In genomic region chr1:76723949-76724348, GRCh38 we compare ENCODE assay signal across 24 cellular contexts.
DNase-seq lines count a peak whose midpoint lies in the region; ATAC-seq and TF ChIP-seq lines count a peak whose summit lies in the region.
"Had no signal": no experiment of that assay in that cellular context is flagged by ENCODE, and none has a peak within 500 bp of the region (broad histone marks: within the 10 kb centered on the region; RNA-seq: fewer than 3 reads in every experiment).

No MANE protein-coding gene starts in this region.

- no peaks in the 10 kb centered on the region for H3K36me3 ChIP-seq in GM23338 (ENCODE audit: insufficient read depth)
- H3K36me3 ChIP-seq in NT2/D1 (ENCODE audit: insufficient read depth, insufficient read length, low read length), result no peaks in the 10 kb centered on the region
- no peaks in the 10 kb centered on the region for H3K36me3 ChIP-seq in neural cell (ENCODE audit: insufficient read depth, low read length)
- H3K36me3 ChIP-seq in smooth muscle cell (ENCODE audit: low read depth), result no peaks in the 10 kb centered on the region
- H3K36me3 ChIP-seq: BE2C, BLaER1 had no signal

- H3K9ac ChIP-seq in NT2/D1 (ENCODE audit: insufficient read length, low read depth), result no peak overlapping the region
- H3K9ac ChIP-seq in neural cell (ENCODE audit: low read length), result no peak overlapping the region
- H3K9ac ChIP-seq in smooth muscle cell (ENCODE audit: low read depth), result no peak overlapping the region
- H3K9ac ChIP-seq: BLaER1 had no signal

- ATAC-seq in GM23338 (peak; percentile 66), HG03439 (IDR thresholded peaks at IDR 0.05; ENCODE audit: unreplicated experiment) (no peak)
- ATAC-seq in activated T-helper 17 cell treated with anti-CD3 and anti-CD28 coated beads, Interleukin-2, amount 50 U/mL, for 72 hours (replicated peaks), result no peak

- H3K9me3 Mint-ChIP-seq in GM23338, result no peaks in the 10 kb centered on the region
- H3K9me3 Mint-ChIP-seq in activated T-helper 17 cell treated with anti-CD3 and anti-CD28 coated beads, Interleukin-2, amount 50 U/mL, for 72 hours, result no peaks in the 10 kb centered on the region
- H3K9me3 Mint-ChIP-seq: CD4-positive, alpha-beta memory T cell; CD8-positive, alpha-beta memory T cell had no signal

- H3K9me3 ChIP-seq in NT2/D1 (ENCODE audit: insufficient read depth, low read length) (no peaks in the 10 kb centered on the region), neural cell (ENCODE audit: low read length) (no peaks in the 10 kb centered on the region), smooth muscle cell (replicated peaks; ENCODE audit: low read depth) (no peaks in the 10 kb centered on the region)
- H3K9me3 ChIP-seq: BE2C, BLaER1 had no signal

- no peak overlapping the region for H3K4me3 Mint-ChIP-seq in GM23338
- H3K4me3 Mint-ChIP-seq in activated T-helper 17 cell treated with anti-CD3 and anti-CD28 coated beads, Interleukin-2, amount 50 U/mL, for 72 hours, result no peak overlapping the region
- H3K4me3 Mint-ChIP-seq: CD4-positive, alpha-beta memory T cell; CD4-positive, CD25-positive, alpha-beta regulatory T cell; CD8-positive, alpha-beta memory T cell had no signal

- peaks cover 16% of the 10 kb centered on the region for H3K4me1 Mint-ChIP-seq in GM23338
- H3K4me1 Mint-ChIP-seq in activated T-helper 17 cell treated with anti-CD3 and anti-CD28 coated beads, Interleukin-2, amount 50 U/mL, for 72 hours, result no peaks in the 10 kb centered on the region
- H3K4me1 Mint-ChIP-seq: CD14-positive monocyte; CD4-positive, alpha-beta memory T cell; CD4-positive, CD25-positive, alpha-beta regulatory T cell; CD8-positive, alpha-beta memory T cell had no signal

- H4K20me1 ChIP-seq in GM23338 (replicated peaks; ENCODE audit: insufficient read depth) (no peaks in the 10 kb centered on the region), neural cell (ENCODE audit: insufficient read depth) (no peaks in the 10 kb centered on the region), smooth muscle cell (ENCODE audit: low read depth) (no peaks in the 10 kb centered on the region)
- H4K20me1 ChIP-seq: BLaER1 had no signal

- no peak overlapping the region for H3K27ac Mint-ChIP-seq in GM23338
- H3K27ac Mint-ChIP-seq in activated T-helper 17 cell treated with anti-CD3 and anti-CD28 coated beads, Interleukin-2, amount 50 U/mL, for 72 hours, result no peak overlapping the region
- H3K27ac Mint-ChIP-seq: CD4-positive, CD25-positive, alpha-beta regulatory T cell; CD8-positive, alpha-beta memory T cell had no signal

- H3K4me1 ChIP-seq in GM23338 (ENCODE audit: insufficient read depth) (peaks cover 12% of the 10 kb centered on the region; the same call in 1 of the 2 replicates), NT2/D1 (ENCODE audit: insufficient read depth, insufficient read length) (no peaks in the 10 kb centered on the region), smooth muscle cell (ENCODE audit: low read depth) (no peaks in the 10 kb centered on the region)
- H3K4me1 ChIP-seq: BE2C, BLaER1 had no signal

- no peaks in the 10 kb centered on the region for H3K27me3 ChIP-seq in GM23338 (ENCODE audit: insufficient read depth)
- no peaks in the 10 kb centered on the region for H3K27me3 ChIP-seq in NT2/D1 (ENCODE audit: insufficient read depth, insufficient read length)
- H3K27me3 ChIP-seq in neural cell (ENCODE audit: insufficient read depth, low read depth, low read length), result no peaks in the 10 kb centered on the region
- H3K27me3 ChIP-seq in smooth muscle cell (ENCODE audit: low read depth), result no peaks in the 10 kb centered on the region
- H3K27me3 ChIP-seq: BE2C, BLaER1 had no signal

- H2AFZ ChIP-seq in GM23338 (no peak overlapping the region), neural cell (ENCODE audit: low read depth, low read length) (no peak overlapping the region), smooth muscle cell (ENCODE audit: low read depth) (peak overlapping the region; percentile 27)

- H3K27me3 Mint-ChIP-seq in GM23338 (ENCODE audit: insufficient read depth, low read depth, poor library complexity), result no peaks in the 10 kb centered on the region
- no peaks in the 10 kb centered on the region for H3K27me3 Mint-ChIP-seq in activated T-helper 17 cell treated with anti-CD3 and anti-CD28 coated beads, Interleukin-2, amount 50 U/mL, for 72 hours
- H3K27me3 Mint-ChIP-seq: CD4-positive, CD25-positive, alpha-beta regulatory T cell; CD8-positive, alpha-beta memory T cell had no signal

- H3K4me3 ChIP-seq in GM23338, result no peak overlapping the region
- no peak overlapping the region for H3K4me3 ChIP-seq in NT2/D1 (ENCODE audit: insufficient read length, low read depth)
- H3K4me3 ChIP-seq in neural cell (ENCODE audit: low read length), result no peak overlapping the region
- H3K4me3 ChIP-seq in smooth muscle cell, result no peak overlapping the region
- H3K4me3 ChIP-seq: BLaER1 had no signal

- no peak overlapping the region for H3K27ac ChIP-seq in GM23338 (ENCODE audit: low read depth)
- H3K27ac ChIP-seq in neural cell (ENCODE audit: low read length), result peak overlapping the region; percentile 63
- no peak overlapping the region for H3K27ac ChIP-seq in smooth muscle cell (ENCODE audit: low read depth)
- H3K27ac ChIP-seq: BLaER1 had no signal

- no peaks in the 10 kb centered on the region for H3K36me3 Mint-ChIP-seq in GM23338 (ENCODE audit: low read depth)
- H3K36me3 Mint-ChIP-seq in activated T-helper 17 cell treated with anti-CD3 and anti-CD28 coated beads, Interleukin-2, amount 50 U/mL, for 72 hours (ENCODE audit: low read depth), result no peaks in the 10 kb centered on the region
- H3K36me3 Mint-ChIP-seq: CD14-positive monocyte; CD4-positive, alpha-beta memory T cell; CD4-positive, CD25-positive, alpha-beta regulatory T cell; CD8-positive, alpha-beta memory T cell had no signal

- H3K79me2 ChIP-seq in GM23338 (replicated peaks; ENCODE audit: insufficient read depth), result no peaks in the 10 kb centered on the region
- no peaks in the 10 kb centered on the region for H3K79me2 ChIP-seq in neural cell (replicated peaks; ENCODE audit: insufficient read depth, low read length)
- no peaks in the 10 kb centered on the region for H3K79me2 ChIP-seq in smooth muscle cell (ENCODE audit: low read depth)

- H3K4me2 ChIP-seq in GM23338, result no peak overlapping the region
- H3K4me2 ChIP-seq in neural cell (ENCODE audit: low read length), result no peak overlapping the region
- no peak overlapping the region for H3K4me2 ChIP-seq in smooth muscle cell
- H3K4me2 ChIP-seq: BLaER1 had no signal

- no peak for TF ChIP-seq RAD21 in neural cell (conservative IDR thresholded peaks at IDR 0.05)

- DNase-seq in GM23338 (ENCODE audit: low spot score) (peak; percentile 32), NT2/D1 (ENCODE audit: low read depth, low spot score) (peak; percentile 20), smooth muscle cell (lab: John Stamatoyannopoulos, UW; ENCODE audit: unreplicated experiment) (no peak), HUDEP-2 (lab: John Stamatoyannopoulos, UW; ENCODE audit: unreplicated experiment in 76 of 76) (no peak)
- DNase-seq: 8988T; ACHN; BE2C; C1 segment of cervical spinal cord; CD4-positive, alpha-beta memory T cell; CD4-positive, CD25-positive, alpha-beta regulatory T cell; CD8-positive, alpha-beta memory T cell; COR-L47; DMS 273 treated with DMSO at 0.1 percent for 48 hours; DMS153; DMS53; DMS79; DND-41; EL; GDM1 had no signal

- H3K9me2 ChIP-seq in GM23338 (ENCODE audit: insufficient read depth) (peaks cover 14% of the 10 kb centered on the region; the same call in 1 of the 2 replicates), neural cell (ENCODE audit: insufficient read depth, low read length) (no peaks in the 10 kb centered on the region)

- TF ChIP-seq CTCF in GM23338 (conservative IDR thresholded peaks at IDR 0.05; ENCODE audit: low read depth in 2 of 2) (no peak), neural cell (IDR thresholded peaks at IDR 0.05; ENCODE audit: poor library complexity, severe bottlenecking) (no peak), smooth muscle cell (IDR thresholded peaks at IDR 0.05; ENCODE audit: borderline replicate concordance, insufficient read depth, poor library complexity, severe bottlenecking) (no peak)

- H3F3A ChIP-seq in GM23338 (replicated peaks; ENCODE audit: low read depth) (no peaks in the 10 kb centered on the region), neural cell (ENCODE audit: insufficient read depth, low read length, poor library complexity, severe bottlenecking) (no peaks in the 10 kb centered on the region), smooth muscle cell (ENCODE audit: low read depth) (peaks cover 6% of the 10 kb centered on the region)

- TF ChIP-seq EP300 in neural cell (conservative IDR thresholded peaks at IDR 0.05; ENCODE audit: poor library complexity, severe bottlenecking), result no peak

TF ChIP-seq in neural cell, 6 proteins besides CTCF, POLR2A, EP300 and RAD21:
- TF ChIP-seq REST (IDR thresholded peaks at IDR 0.05; ENCODE audit: borderline replicate concordance) (no peak), POLR2AphosphoS5 (IDR thresholded peaks at IDR 0.05) (no peak), TAF1 (IDR thresholded peaks at IDR 0.05; ENCODE audit: low read depth) (no peak), SMC3 (conservative IDR thresholded peaks at IDR 0.05; ENCODE audit: poor library complexity) (no peak), MXI1 (conservative IDR thresholded peaks at IDR 0.05; ENCODE audit: poor library complexity, severe bottlenecking) (no peak), EZH2 (IDR thresholded peaks at IDR 0.05; ENCODE audit: borderline replicate concordance, insufficient read depth, low read length, poor library complexity, severe bottlenecking) (no peak)

Comparison
In these comparisons a context has a peak if more than half of its experiments do, and no peak if none do; other contexts are left out.
1. DNase-seq: peak in GM23338 (single experiment) and NT2/D1 (single experiment); none in smooth muscle cell (single experiment) and HUDEP-2 (0 of 76).